Comparison of ENCODE assay signal across 11 cellular contexts in genomic region chr5:172887735-172888134, GRCh38. TPM values are rescaled to one million over a fixed set of nuclear protein-coding genes. Genes with fewer than 3 reads are reported as not detected.
DNase-seq lines count a peak whose midpoint lies in the region; ATAC-seq and TF ChIP-seq lines count a peak whose summit lies in the region.
"Had no signal": no experiment of that assay in that cellular context is flagged by ENCODE, and none has a peak within 500 bp of the region (broad histone marks: within the 10 kb centered on the region; RNA-seq: fewer than 3 reads in every experiment).

No MANE protein-coding gene starts in this region.

- no peaks in the 10 kb centered on the region for H3K36me3 Mint-ChIP-seq in activated T-helper 2 cell treated with anti-CD3 and anti-CD28 coated beads, Interferon-gamma antibody, Interleukin-2, Interleukin-4, amounts not matched to agents 10 μg/mL and 5 μg/mL and 100 μg/mL, durations not matched to agents 14 hours and 24 hours and 36 hours (ENCODE audit: low read depth)

- peaks cover 2% of the 10 kb centered on the region for H3K79me1 ChIP-seq in trophoblast cell (ENCODE audit: low read length)

- no peak overlapping the region for H4K8ac ChIP-seq in trophoblast cell (ENCODE audit: low read depth, low read length)

- H3K27me3 ChIP-seq in right cardiac atrium (ENCODE audit: control insufficient read depth, insufficient read depth) (no peaks in the 10 kb centered on the region), trophoblast cell (ENCODE audit: insufficient read depth, low read length) (no peaks in the 10 kb centered on the region)

- no peak overlapping the region for H2BK12ac ChIP-seq in trophoblast cell (ENCODE audit: low read length)

- H3K9me3 ChIP-seq in right cardiac atrium (ENCODE audit: control insufficient read depth, low read length) (no peaks in the 10 kb centered on the region), trophoblast cell (ENCODE audit: insufficient read depth, low read depth, low read length) (peaks cover 3% of the 10 kb centered on the region)
- H3K9me3 ChIP-seq: SK-N-SH had no signal

- no peak for TF ChIP-seq CTCF in GM10266 (IDR thresholded peaks at IDR 0.05; ENCODE audit: control insufficient read depth, insufficient read depth, low read depth, missing control alignments)

- WGBS in right cardiac atrium, result 56% methylated on average over 9 of the region's 9 CpGs
- no CpG with 5 or more reads among the region's 9 CpGs for WGBS in trophoblast cell (ENCODE audit: extremely low coverage, insufficient coverage, insufficient read length)

- no peak overlapping the region for H2BK120ac ChIP-seq in trophoblast cell (ENCODE audit: insufficient read depth, low read length, poor library complexity)

- peak; percentile 83 for DNase-seq in cardiac septum (ENCODE audit: low spot score)
- DNase-seq in Right ventricle myocardium superior, result no peak
- DNase-seq in right cardiac atrium, result peak; percentile 62 to 82 (median 82)
- no peak for DNase-seq in trophoblast cell
- DNase-seq in activated T-helper 2 cell treated with anti-CD3 and anti-CD28 coated beads, Interferon-gamma antibody, Interleukin-2, Interleukin-4, amounts not matched to agents 10 μg/mL and 5 μg/mL and 100 μg/mL, durations not matched to agents 14 hours and 24 hours and 36 hours (ENCODE audit: low spot score), result no peak
- DNase-seq in GM10266 (ENCODE audit: extremely low spot score), result no peak
- no peak for DNase-seq in islet precursor cell
- DNase-seq: erythroblast, NCI-H1417, SK-N-SH had no signal

- H3K27ac ChIP-seq in right cardiac atrium (ENCODE audit: low read length) (peak overlapping the region; percentile 71), trophoblast cell (ENCODE audit: low read depth, low read length) (no peak overlapping the region)

- no peak for ATAC-seq in Right ventricle myocardium superior (ENCODE audit: poor library complexity)
- ATAC-seq in right cardiac atrium, result peak; percentile 33 to 79
- ATAC-seq in HG02610 (IDR thresholded peaks at IDR 0.05; ENCODE audit: unreplicated experiment), result no peak

- H2AFZ ChIP-seq in trophoblast cell (ENCODE audit: insufficient read depth, low read length, poor library complexity), result no peak overlapping the region

- peak overlapping the region; percentile 16 for H4K91ac ChIP-seq in trophoblast cell (ENCODE audit: low read depth, low read length)

- no peak overlapping the region for H3K23ac ChIP-seq in trophoblast cell (ENCODE audit: low read length)

- intact Hi-C loops in cardiac septum (cut with DNase I) (no loop called here), Right ventricle myocardium superior (cut with DNase I) (no loop called here), right cardiac atrium (cut with DNase I) (no loop called here)
- intact Hi-C loops in activated T-helper 2 cell treated with anti-CD3 and anti-CD28 coated beads, Interferon-gamma antibody, Interleukin-2, Interleukin-4, amounts not matched to agents 10 μg/mL and 5 μg/mL and 100 μg/mL, durations not matched to agents 14 hours and 24 hours and 36 hours (cut with micrococcal nuclease), result no loop called here

- H3K4me1 ChIP-seq in right cardiac atrium (ENCODE audit: control insufficient read depth, insufficient read depth, low read length) (peaks cover 19% of the 10 kb centered on the region), trophoblast cell (ENCODE audit: control insufficient read depth in 1 of 2, insufficient read depth in 2 of 2, low read length in 2 of 2) (peaks cover 24 to 32% of the 10 kb centered on the region in 2 experiments)

- no peak overlapping the region for H3K4me2 ChIP-seq in trophoblast cell (ENCODE audit: low read length)
- H3K4me2 ChIP-seq: SK-N-SH had no signal

- H4K12ac ChIP-seq in trophoblast cell (ENCODE audit: low read depth, low read length), result no peak overlapping the region

- no peak overlapping the region for H3K14ac ChIP-seq in trophoblast cell (ENCODE audit: low read length)

- H2AK5ac ChIP-seq in trophoblast cell (ENCODE audit: low read length), result no peak overlapping the region

- H3K79me2 ChIP-seq in trophoblast cell (ENCODE audit: control insufficient read depth, insufficient read depth, low read length, poor library complexity), result peaks cover 1% of the 10 kb centered on the region

- H3K36me3 ChIP-seq in trophoblast cell (ENCODE audit: control insufficient read depth in 1 of 2, insufficient read depth in 2 of 2, low read length in 2 of 2), result peaks cover 6% of the 10 kb centered on the region in 2 experiments

- H3K4me3 ChIP-seq in right cardiac atrium (ENCODE audit: low read length) (no peak overlapping the region), trophoblast cell (ENCODE audit: low read depth, low read length) (no peak overlapping the region)

- no peaks in the 10 kb centered on the region for H3K27me3 Mint-ChIP-seq in activated T-helper 2 cell treated with anti-CD3 and anti-CD28 coated beads, Interferon-gamma antibody, Interleukin-2, Interleukin-4, amounts not matched to agents 10 μg/mL and 5 μg/mL and 100 μg/mL, durations not matched to agents 14 hours and 24 hours and 36 hours (ENCODE audit: low read depth)

- no peak overlapping the region for H3K9ac ChIP-seq in trophoblast cell (ENCODE audit: low read length)
- H3K9ac ChIP-seq: SK-N-SH had no signal

- no peak overlapping the region for H3K4ac ChIP-seq in trophoblast cell (ENCODE audit: low read depth, low read length)

- peak overlapping the region; percentile 4 for H3K18ac ChIP-seq in trophoblast cell (ENCODE audit: low read length)

- H3K4me3 Mint-ChIP-seq in activated T-helper 2 cell treated with anti-CD3 and anti-CD28 coated beads, Interferon-gamma antibody, Interleukin-2, Interleukin-4, amounts not matched to agents 10 μg/mL and 5 μg/mL and 100 μg/mL, durations not matched to agents 14 hours and 24 hours and 36 hours (ENCODE audit: low read depth), result no peak overlapping the region

- H3K27ac Mint-ChIP-seq in activated T-helper 2 cell treated with anti-CD3 and anti-CD28 coated beads, Interferon-gamma antibody, Interleukin-2, Interleukin-4, amounts not matched to agents 10 μg/mL and 5 μg/mL and 100 μg/mL, durations not matched to agents 14 hours and 24 hours and 36 hours, result no peak overlapping the region

- H2BK5ac ChIP-seq in trophoblast cell (ENCODE audit: low read depth, low read length, poor library complexity), result no peak overlapping the region

- H3K9me3 Mint-ChIP-seq in activated T-helper 2 cell treated with anti-CD3 and anti-CD28 coated beads, Interferon-gamma antibody, Interleukin-2, Interleukin-4, amounts not matched to agents 10 μg/mL and 5 μg/mL and 100 μg/mL, durations not matched to agents 14 hours and 24 hours and 36 hours, result no peaks in the 10 kb centered on the region

- no peaks in the 10 kb centered on the region for H3K4me1 Mint-ChIP-seq in activated T-helper 2 cell treated with anti-CD3 and anti-CD28 coated beads, Interferon-gamma antibody, Interleukin-2, Interleukin-4, amounts not matched to agents 10 μg/mL and 5 μg/mL and 100 μg/mL, durations not matched to agents 14 hours and 24 hours and 36 hours (ENCODE audit: low read depth)

RNA-seq across cellular contexts. Expression of gene ERGIC1, which starts 53.7 kb away (rescaled TPM):
- total RNA-seq in cardiac septum, result 76.9 TPM
- total RNA-seq in Right ventricle myocardium superior, result 75.5 TPM
- 10 to 100 TPM; 75.7 to 96.8 (median 86.9) TPM for total RNA-seq in right cardiac atrium
- polyA plus RNA-seq in right cardiac atrium, result 73.1 TPM
- polyA plus RNA-seq in trophoblast cell (2013), result 53.9 and 54.4 TPM in 2 replicates
- total RNA-seq in activated T-helper 2 cell treated with anti-CD3 and anti-CD28 coated beads, Interferon-gamma antibody, Interleukin-2, Interleukin-4, amounts not matched to agents 10 μg/mL and 5 μg/mL and 100 μg/mL, durations not matched to agents 14 hours and 24 hours and 36 hours, result 53.1 and 54.8 TPM in 2 replicates

Comparison
In these comparisons a context has a peak if more than half of its experiments do, and no peak if none do; other contexts are left out.
1. DNase-seq: peak in cardiac septum (single experiment) and right cardiac atrium (3 of 3); none in Right ventricle myocardium superior (single experiment), trophoblast cell (0 of 2), activated T-helper 2 cell treated with anti-CD3 and anti-CD28 coated beads, Interferon-gamma antibody, Interleukin-2, Interleukin-4, amounts not matched to agents 10 μg/mL and 5 μg/mL and 100 μg/mL, durations not matched to agents 14 hours and 24 hours and 36 hours (single experiment), GM10266 (single experiment) and islet precursor cell (single experiment).
2. ATAC-seq: peak in right cardiac atrium (2 of 2); none in Right ventricle myocardium superior (single experiment) and HG02610 (single experiment).